15 cellular contexts compared by ENCODE assay signal in the genomic region with DNA sequence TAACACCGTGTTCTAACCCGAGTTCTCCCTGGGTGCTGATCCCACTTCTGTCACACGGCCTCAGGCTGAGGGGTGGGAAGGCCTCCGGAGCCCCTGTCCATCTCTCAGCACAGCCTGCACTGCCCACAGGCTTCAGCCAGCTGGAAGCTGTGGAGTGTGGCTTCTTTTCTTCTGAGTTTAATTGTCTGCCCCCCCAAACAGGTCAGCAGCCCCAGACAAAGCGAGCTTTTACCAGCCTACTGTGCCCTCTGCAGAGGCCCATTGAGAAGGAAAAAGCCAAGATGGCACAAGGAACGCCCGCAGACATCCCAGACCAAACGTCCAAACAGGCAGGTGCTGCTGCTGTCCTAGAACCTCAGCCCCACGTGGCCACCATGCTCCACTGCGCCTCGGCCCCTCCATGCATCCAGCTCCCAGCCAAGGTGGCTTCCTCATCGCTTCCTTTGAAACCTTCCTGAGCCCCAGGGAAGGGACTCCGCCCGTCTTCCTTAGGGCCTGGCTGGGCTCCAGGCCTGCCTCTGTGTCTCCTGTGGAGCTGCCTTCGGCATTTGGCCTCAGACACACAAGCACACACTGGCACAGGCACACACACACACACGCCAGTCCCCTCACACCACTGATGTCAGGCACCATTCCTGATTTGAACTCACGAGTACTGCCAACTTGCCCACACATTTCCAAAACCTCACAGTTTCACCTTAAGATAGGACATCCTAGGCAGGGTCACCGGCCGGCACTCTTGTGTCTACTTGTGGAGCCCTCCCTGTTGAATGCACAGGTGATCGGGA. TPM values are rescaled to one million over a fixed set of nuclear protein-coding genes. Genes with fewer than 3 reads are reported as not detected.
DNase-seq lines count a peak whose midpoint lies in the region; ATAC-seq and TF ChIP-seq lines count a peak whose summit lies in the region.
"Had no signal": no experiment of that assay in that cellular context is flagged by ENCODE, and none has a peak within 500 bp of the region (broad histone marks: within the 10 kb centered on the region; RNA-seq: fewer than 3 reads in every experiment).

No MANE protein-coding gene starts in this region.

- H3K36me3 ChIP-seq in mucosa of descending colon (ENCODE audit: low read depth) (no peaks in the 10 kb centered on the region), tibial nerve (peaks cover 0 to 13% (median 6%) of the 10 kb centered on the region in 3 donors)

- H3K4me1 ChIP-seq in mucosa of descending colon (ENCODE audit: low read depth) (peaks cover 29% of the 10 kb centered on the region), tibial nerve (peaks cover 0 to 99% (median 66%) of the 10 kb centered on the region in 4 donors)
- H3K4me1 ChIP-seq: A549 had no signal

- ATAC-seq in mucosa of descending colon: peak; percentile 27
- ATAC-seq in GM18517 (IDR thresholded peaks at IDR 0.05; ENCODE audit: unreplicated experiment): no peak

- no peak for TF ChIP-seq EP300 in tibial nerve (IDR thresholded peaks at IDR 0.05)

- TF ChIP-seq POLR2A in tibial nerve (IDR thresholded peaks at IDR 0.05): no peak

- H3K27me3 Mint-ChIP-seq in activated T-cell treated with anti-CD3 and anti-CD28 coated beads, Interleukin-2, amount 50 U/mL, for 24 hours: no peaks in the 10 kb centered on the region
- H3K27me3 Mint-ChIP-seq in chondrocyte (ENCODE audit: low read depth): no peaks in the 10 kb centered on the region
- H3K27me3 Mint-ChIP-seq: activated naive CD8-positive, alpha-beta T cell treated with anti-CD3 and anti-CD28 coated beads, Interleukin-2, amount 10 ng/mL, durations not matched to agents 7 days and 5 days had no signal

- H3K9me3 ChIP-seq in mucosa of descending colon: no peaks in the 10 kb centered on the region
- no peaks in the 10 kb centered on the region for H3K9me3 ChIP-seq in tibial nerve
- H3K9me3 ChIP-seq: A549, testis had no signal

- H3K36me3 Mint-ChIP-seq in activated T-cell treated with anti-CD3 and anti-CD28 coated beads, Interleukin-2, amount 50 U/mL, for 24 hours (ENCODE audit: low read depth): peaks cover 10% of the 10 kb centered on the region
- H3K36me3 Mint-ChIP-seq in chondrocyte (ENCODE audit: low read depth): no peaks in the 10 kb centered on the region
- H3K36me3 Mint-ChIP-seq: activated naive CD8-positive, alpha-beta T cell treated with anti-CD3 and anti-CD28 coated beads, Interleukin-2, amount 10 ng/mL, durations not matched to agents 7 days and 5 days had no signal

- DNase-seq in activated T-cell treated with anti-CD3 and anti-CD28 coated beads, Interleukin-2, amount 50 U/mL, for 24 hours: no peak
- DNase-seq in activated T-cell treated with anti-CD3 and anti-CD28 coated beads, Interleukin-2, amount 50 U/mL, for 48 hours: no peak
- DNase-seq in chondrocyte (ENCODE audit: low spot score): peak; percentile 52
- DNase-seq in mucosa of descending colon: peak in 2 of 3 donors; percentile 46 to 51
- no peak for DNase-seq in tibial nerve (ENCODE audit: low spot score in 2 of 2)
- no peak for DNase-seq in H4 (ENCODE audit: low spot score)
- DNase-seq in NCI-H774 (lab: John Stamatoyannopoulos, UW): no peak
- DNase-seq: activated CD8-positive, alpha-beta memory T cell treated with anti-CD3 and anti-CD28 coated beads for 24 hours; activated naive CD8-positive, alpha-beta T cell treated with anti-CD3 and anti-CD28 coated beads, Interleukin-2, amount 10 ng/mL, durations not matched to agents 7 days and 5 days; DMS79; foreskin melanocyte; testis had no signal

- WGBS in tibial nerve, 2 donors: 52 to 60% methylated on average over 14 to 20 of the region's 20 CpGs

- H3K4me3 ChIP-seq in mucosa of descending colon (no peak overlapping the region), tibial nerve (peak overlapping the region in 2 of 4 donors; percentile 20 to 41)
- H3K4me3 ChIP-seq: A549, testis had no signal

- H3K4me1 Mint-ChIP-seq in activated T-cell treated with anti-CD3 and anti-CD28 coated beads, Interleukin-2, amount 50 U/mL, for 24 hours (ENCODE audit: low read depth): peaks cover 36% of the 10 kb centered on the region
- H3K4me1 Mint-ChIP-seq in chondrocyte (ENCODE audit: low read depth): peaks cover 43% of the 10 kb centered on the region
- H3K4me1 Mint-ChIP-seq: activated naive CD8-positive, alpha-beta T cell treated with anti-CD3 and anti-CD28 coated beads, Interleukin-2, amount 10 ng/mL, durations not matched to agents 7 days and 5 days had no signal

- intact Hi-C loops in mucosa of descending colon (cut with DNase I, micrococcal nuclease): no loop called here

- no peak overlapping the region for H3K4me3 Mint-ChIP-seq in activated T-cell treated with anti-CD3 and anti-CD28 coated beads, Interleukin-2, amount 50 U/mL, for 24 hours
- H3K4me3 Mint-ChIP-seq in chondrocyte (ENCODE audit: unreplicated experiment): no peak overlapping the region
- H3K4me3 Mint-ChIP-seq: activated naive CD8-positive, alpha-beta T cell treated with anti-CD3 and anti-CD28 coated beads, Interleukin-2, amount 10 ng/mL, durations not matched to agents 7 days and 5 days; T-helper 2 cell treated with Interferon-gamma antibody and Interleukin-4, amounts not matched to agents 5 μg/mL and 100 μg/mL, for 36 hours had no signal

- H3K27ac Mint-ChIP-seq in activated T-cell treated with anti-CD3 and anti-CD28 coated beads, Interleukin-2, amount 50 U/mL, for 24 hours: peak overlapping the region; percentile 18
- no peak overlapping the region for H3K27ac Mint-ChIP-seq in chondrocyte (ENCODE audit: unreplicated experiment)
- H3K27ac Mint-ChIP-seq: activated naive CD8-positive, alpha-beta T cell treated with anti-CD3 and anti-CD28 coated beads, Interleukin-2, amount 10 ng/mL, durations not matched to agents 7 days and 5 days; T-helper 2 cell treated with Interferon-gamma antibody and Interleukin-4, amounts not matched to agents 5 μg/mL and 100 μg/mL, for 36 hours had no signal

- H3K27me3 ChIP-seq in tibial nerve: no peaks in the 10 kb centered on the region
- H3K27me3 ChIP-seq: testis had no signal

- peak overlapping the region in 3 of 4 donors; percentile 61 to 88 (median 83) for H3K27ac ChIP-seq in tibial nerve
- H3K27ac ChIP-seq: A549 had no signal

- no peak for TF ChIP-seq CTCF in chondrocyte (IDR thresholded peaks at IDR 0.05)
- TF ChIP-seq CTCF in mucosa of descending colon (IDR thresholded peaks at IDR 0.05): no peak
- peak in 1 of 5 experiments; percentile 5 for TF ChIP-seq CTCF in tibial nerve (IDR thresholded peaks at IDR 0.05)

- H3K9me3 Mint-ChIP-seq in activated T-cell treated with anti-CD3 and anti-CD28 coated beads, Interleukin-2, amount 50 U/mL, for 24 hours: no peaks in the 10 kb centered on the region
- H3K9me3 Mint-ChIP-seq in chondrocyte (ENCODE audit: low read depth): no peaks in the 10 kb centered on the region
- H3K9me3 Mint-ChIP-seq: activated naive CD8-positive, alpha-beta T cell treated with anti-CD3 and anti-CD28 coated beads, Interleukin-2, amount 10 ng/mL, durations not matched to agents 7 days and 5 days; T-helper 2 cell treated with Interferon-gamma antibody and Interleukin-4, amounts not matched to agents 5 μg/mL and 100 μg/mL, for 36 hours had no signal

RNA-seq across cellular contexts. Expression of gene MOB2, which starts 1.7 kb away (rescaled TPM):
- 24.9 to 28.0 TPM (median 26.9 TPM) in 3 replicates for total RNA-seq in chondrocyte
- total RNA-seq in mucosa of descending colon: 100 to 1,000 TPM in 1 of 3 donors, 10 to 100 TPM in 2; 54.9 to 108 (median 61.5) TPM
- 10 to 100 TPM; 42.3 to 55.1 (median 46.9) TPM for total RNA-seq in tibial nerve
- 15.2 and 18.1 TPM in 2 replicates for total RNA-seq in H4 (2014; rRNA removed; shearing (Covaris generic))

Comparison
In these comparisons a context has a peak if more than half of its experiments do, and no peak if none do; other contexts are left out.
1. DNase-seq: peak in chondrocyte (single experiment) and mucosa of descending colon (2 of 3); none in activated T-cell treated with anti-CD3 and anti-CD28 coated beads, Interleukin-2, amount 50 U/mL, for 24 hours (single experiment), activated T-cell treated with anti-CD3 and anti-CD28 coated beads, Interleukin-2, amount 50 U/mL, for 48 hours (0 of 2), tibial nerve (0 of 2), H4 (single experiment) and NCI-H774 (single experiment).